In genomic region chr11:8202428-8203160, GRCh38 we compare ENCODE assay signal across 1 cellular context.
A peak's percentile ranks its signal among the peaks of the same experiment; 100 is the strongest.
TF ChIP-seq lines count a peak whose summit lies in the region.

No MANE protein-coding gene starts in this region.

TF ChIP-seq in K562, 482 proteins besides CTCF, POLR2A, EP300 and RAD21 (continued from another document):
- TF ChIP-seq, protein P1, sequence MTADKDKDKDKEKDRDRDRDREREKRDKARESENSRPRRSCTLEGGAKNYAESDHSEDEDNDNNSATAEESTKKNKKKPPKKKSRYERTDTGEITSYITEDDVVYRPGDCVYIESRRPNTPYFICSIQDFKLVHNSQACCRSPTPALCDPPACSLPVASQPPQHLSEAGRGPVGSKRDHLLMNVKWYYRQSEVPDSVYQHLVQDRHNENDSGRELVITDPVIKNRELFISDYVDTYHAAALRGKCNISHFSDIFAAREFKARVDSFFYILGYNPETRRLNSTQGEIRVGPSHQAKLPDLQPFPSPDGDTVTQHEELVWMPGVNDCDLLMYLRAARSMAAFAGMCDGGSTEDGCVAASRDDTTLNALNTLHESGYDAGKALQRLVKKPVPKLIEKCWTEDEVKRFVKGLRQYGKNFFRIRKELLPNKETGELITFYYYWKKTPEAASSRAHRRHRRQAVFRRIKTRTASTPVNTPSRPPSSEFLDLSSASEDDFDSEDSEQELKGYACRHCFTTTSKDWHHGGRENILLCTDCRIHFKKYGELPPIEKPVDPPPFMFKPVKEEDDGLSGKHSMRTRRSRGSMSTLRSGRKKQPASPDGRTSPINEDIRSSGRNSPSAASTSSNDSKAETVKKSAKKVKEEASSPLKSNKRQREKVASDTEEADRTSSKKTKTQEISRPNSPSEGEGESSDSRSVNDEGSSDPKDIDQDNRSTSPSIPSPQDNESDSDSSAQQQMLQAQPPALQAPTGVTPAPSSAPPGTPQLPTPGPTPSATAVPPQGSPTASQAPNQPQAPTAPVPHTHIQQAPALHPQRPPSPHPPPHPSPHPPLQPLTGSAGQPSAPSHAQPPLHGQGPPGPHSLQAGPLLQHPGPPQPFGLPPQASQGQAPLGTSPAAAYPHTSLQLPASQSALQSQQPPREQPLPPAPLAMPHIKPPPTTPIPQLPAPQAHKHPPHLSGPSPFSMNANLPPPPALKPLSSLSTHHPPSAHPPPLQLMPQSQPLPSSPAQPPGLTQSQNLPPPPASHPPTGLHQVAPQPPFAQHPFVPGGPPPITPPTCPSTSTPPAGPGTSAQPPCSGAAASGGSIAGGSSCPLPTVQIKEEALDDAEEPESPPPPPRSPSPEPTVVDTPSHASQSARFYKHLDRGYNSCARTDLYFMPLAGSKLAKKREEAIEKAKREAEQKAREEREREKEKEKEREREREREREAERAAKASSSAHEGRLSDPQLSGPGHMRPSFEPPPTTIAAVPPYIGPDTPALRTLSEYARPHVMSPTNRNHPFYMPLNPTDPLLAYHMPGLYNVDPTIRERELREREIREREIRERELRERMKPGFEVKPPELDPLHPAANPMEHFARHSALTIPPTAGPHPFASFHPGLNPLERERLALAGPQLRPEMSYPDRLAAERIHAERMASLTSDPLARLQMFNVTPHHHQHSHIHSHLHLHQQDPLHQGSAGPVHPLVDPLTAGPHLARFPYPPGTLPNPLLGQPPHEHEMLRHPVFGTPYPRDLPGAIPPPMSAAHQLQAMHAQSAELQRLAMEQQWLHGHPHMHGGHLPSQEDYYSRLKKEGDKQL (CRISPR knock-in tag; IDR thresholded peaks at IDR 0.05; ENCODE audit: borderline replicate concordance), result no peak
- no peak for TF ChIP-seq HIVEP1 (CRISPR knock-in tag; IDR thresholded peaks at IDR 0.05)
- TF ChIP-seq ZBTB26 (CRISPR knock-in tag; IDR thresholded peaks at IDR 0.05), result no peak
- no peak for TF ChIP-seq ZNF212 (CRISPR knock-in tag; IDR thresholded peaks at IDR 0.05)
- no peak for TF ChIP-seq SRSF1 (IDR thresholded peaks at IDR 0.05; ENCODE audit: low read depth, low read length)
- no peak for TF ChIP-seq DDX20 (tag; IDR thresholded peaks at IDR 0.05; ENCODE audit: low read depth)
- TF ChIP-seq ARID1B (IDR thresholded peaks at IDR 0.05), result peak; percentile 37
- no peak for TF ChIP-seq ZNF77 (CRISPR knock-in tag; IDR thresholded peaks at IDR 0.05)
- TF ChIP-seq TCF3 (CRISPR knock-in tag; IDR thresholded peaks at IDR 0.05), result peak; percentile 46; the same call in 1 of the 2 replicates
- TF ChIP-seq GATAD2B (IDR thresholded peaks at IDR 0.05; ENCODE audit: borderline replicate concordance), result no peak
- TF ChIP-seq ZNF41 (CRISPR knock-in tag; conservative IDR thresholded peaks at IDR 0.05), result no peak
- TF ChIP-seq FIP1L1 (IDR thresholded peaks at IDR 0.05; ENCODE audit: low read depth, low read length, poor library complexity, severe bottlenecking), result no peak
- no peak for TF ChIP-seq ZNF764 (CRISPR knock-in tag; IDR thresholded peaks at IDR 0.05; ENCODE audit: low read depth)
- TF ChIP-seq CBFA2T3 (IDR thresholded peaks at IDR 0.05), result peak; percentile 58; the same call in 1 of the 2 replicates
- TF ChIP-seq NONO (IDR thresholded peaks at IDR 0.05; ENCODE audit: low read depth in 2 of 2, low read length in 1 of 2), result no peak
- no peak for TF ChIP-seq HEY1 (CRISPR knock-in tag; IDR thresholded peaks at IDR 0.05; ENCODE audit: borderline replicate concordance)
- TF ChIP-seq TEAD4 (IDR thresholded peaks at IDR 0.05; ENCODE audit: low read length), result peak; percentile 75
- TF ChIP-seq TEAD4 (CRISPR knock-in tag; IDR thresholded peaks at IDR 0.05; ENCODE audit: borderline replicate concordance), result no peak
- no peak for TF ChIP-seq PRMT5 (CRISPR knock-in tag; IDR thresholded peaks at IDR 0.05)
- no peak for TF ChIP-seq ZNF778 (CRISPR knock-in tag; IDR thresholded peaks at IDR 0.05)
- no peak for TF ChIP-seq LEF1 (IDR thresholded peaks at IDR 0.05)
- no peak for TF ChIP-seq ZNF165 (CRISPR knock-in tag; IDR thresholded peaks at IDR 0.05; ENCODE audit: borderline replicate concordance)
- TF ChIP-seq, protein P2, sequence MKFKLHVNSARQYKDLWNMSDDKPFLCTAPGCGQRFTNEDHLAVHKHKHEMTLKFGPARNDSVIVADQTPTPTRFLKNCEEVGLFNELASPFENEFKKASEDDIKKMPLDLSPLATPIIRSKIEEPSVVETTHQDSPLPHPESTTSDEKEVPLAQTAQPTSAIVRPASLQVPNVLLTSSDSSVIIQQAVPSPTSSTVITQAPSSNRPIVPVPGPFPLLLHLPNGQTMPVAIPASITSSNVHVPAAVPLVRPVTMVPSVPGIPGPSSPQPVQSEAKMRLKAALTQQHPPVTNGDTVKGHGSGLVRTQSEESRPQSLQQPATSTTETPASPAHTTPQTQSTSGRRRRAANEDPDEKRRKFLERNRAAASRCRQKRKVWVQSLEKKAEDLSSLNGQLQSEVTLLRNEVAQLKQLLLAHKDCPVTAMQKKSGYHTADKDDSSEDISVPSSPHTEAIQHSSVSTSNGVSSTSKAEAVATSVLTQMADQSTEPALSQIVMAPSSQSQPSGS (CRISPR knock-in tag; IDR thresholded peaks at IDR 0.05), result no peak
- no peak for TF ChIP-seq KLF10 (CRISPR knock-in tag; IDR thresholded peaks at IDR 0.05)
- no peak for TF ChIP-seq SIN3B (IDR thresholded peaks at IDR 0.05; ENCODE audit: low read depth)
- TF ChIP-seq ZNF449 (CRISPR knock-in tag; IDR thresholded peaks at IDR 0.05), result no peak
- TF ChIP-seq NR1H2 (CRISPR knock-in tag; IDR thresholded peaks at IDR 0.05), result no peak
- no peak for TF ChIP-seq VEZF1 (CRISPR knock-in tag; IDR thresholded peaks at IDR 0.05)
- TF ChIP-seq FOXK1 (CRISPR knock-in tag; IDR thresholded peaks at IDR 0.05; ENCODE audit: borderline replicate concordance), result no peak
